Comparison of ENCODE assay signal across 14 cellular contexts in genomic region chr14:88681755-88682494, GRCh38.
"Had no signal": no experiment of that assay in that cellular context is flagged by ENCODE, and none has a peak within 500 bp of the region (broad histone marks: within the 10 kb centered on the region; RNA-seq: fewer than 3 reads in every experiment).

No MANE protein-coding gene starts in this region.

- H3K9me3 ChIP-seq: adrenal gland, esophagus squamous epithelium, left lung had no signal

- H3K36me3 ChIP-seq: adrenal gland, esophagus squamous epithelium, left lung had no signal

- H3K27ac ChIP-seq: adrenal gland, esophagus squamous epithelium, left lung, VCaP had no signal

- H3K27me3 ChIP-seq: adrenal gland, esophagus squamous epithelium, left lung had no signal

- H3K4me3 ChIP-seq: adrenal gland, esophagus squamous epithelium, left lung had no signal

- DNase-seq: activated CD4-positive, alpha-beta T cell treated with anti-CD3 and anti-CD28 coated beads, Interleukin-2, amount 50 U/mL, for 4 hours; activated gamma-delta T cell treated with Interleukin-2 at 50 U/mL for 16 hours; activated T-cell treated with anti-CD3 and anti-CD28 coated beads for 4 hours; adrenal gland; effector CD8-positive, alpha-beta T cell; esophagus squamous epithelium; left lung; nephron progenitor cell; nucleus accumbens; stimulated activated CD4-positive, alpha-beta T cell treated with anti-CD3 and anti-CD28 coated beads, Interleukin-12 subunit alpha, Interleukin-12 subunit beta, amount 100 ng/mL, for 4 hours; stimulated activated CD4-positive, alpha-beta T cell treated with anti-CD3 and anti-CD28 coated beads, Interleukin-2, amount 100 ng/mL, for 24 hours; T-helper 17 cell had no signal

- ATAC-seq: activated naive CD4-positive, alpha-beta T cell treated with anti-CD3 and anti-CD28 coated beads, Interleukin-2, amount 50 U/mL, for 72 hours; left lung; T-helper 17 cell had no signal

- H3K4me1 ChIP-seq: adrenal gland, esophagus squamous epithelium, left lung had no signal
